In the genomic region with DNA sequence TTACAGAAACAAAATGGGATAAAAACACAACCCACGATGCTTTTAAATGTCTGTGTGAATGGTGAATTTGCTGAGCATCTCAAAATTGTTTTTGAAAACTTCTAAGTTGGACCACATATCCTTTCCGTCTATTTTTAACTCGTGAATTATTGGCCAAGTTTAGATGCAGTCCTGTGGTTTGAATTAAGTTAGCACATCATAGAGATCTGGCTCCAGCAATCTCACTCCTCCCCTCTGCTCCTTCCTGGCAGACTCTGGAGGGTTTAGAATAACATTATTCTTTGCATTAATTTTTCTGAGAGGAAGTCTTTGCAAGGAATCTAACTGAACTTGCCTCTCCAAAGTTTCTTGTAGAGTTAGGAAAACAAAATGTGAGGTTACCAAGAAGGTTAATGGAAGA, we compare ENCODE assay signal across 27 cellular contexts. TPM values are rescaled to one million over a fixed set of nuclear protein-coding genes. Genes with fewer than 3 reads are reported as not detected.
DNase-seq lines count a peak whose midpoint lies in the region; ATAC-seq and TF ChIP-seq lines count a peak whose summit lies in the region.
"Had no signal": no experiment of that assay in that cellular context is flagged by ENCODE, and none has a peak within 500 bp of the region (broad histone marks: within the 10 kb centered on the region; RNA-seq: fewer than 3 reads in every experiment).

No MANE protein-coding gene starts in this region.

- TF ChIP-seq EP300 in upper lobe of left lung (IDR thresholded peaks at IDR 0.05), result no peak

- WGBS in upper lobe of left lung, 2 donors, result 45 to 51% methylated on average over 3 of the region's 3 CpGs

- H3K36me3 ChIP-seq in upper lobe of left lung, result no peaks in the 10 kb centered on the region
- H3K36me3 ChIP-seq: esophagus squamous epithelium, heart right ventricle, left lung, suprapubic skin had no signal

- H3K9me3 ChIP-seq in upper lobe of left lung, result peaks cover 0 to 3% (median 0%) of the 10 kb centered on the region in 4 donors
- H3K9me3 ChIP-seq: suprapubic skin had no signal

- no peak for ATAC-seq in upper lobe of left lung (ENCODE audit: low FRiP score in 2 of 2)
- ATAC-seq: activated CD4-positive, alpha-beta T cell treated with anti-CD3 and anti-CD28 coated beads for 36 hours; activated T-cell treated with anti-CD3 and anti-CD28 coated beads, Interleukin-2, amount 50 U/mL, for 72 hours; left lung; PC-3; sciatic nerve had no signal

- H3K4me3 ChIP-seq in fibroblast of villous mesenchyme (ENCODE audit: low read depth, low read length) (no peak overlapping the region), upper lobe of left lung (no peak overlapping the region)
- H3K4me3 ChIP-seq: esophagus squamous epithelium, heart right ventricle, left lung, suprapubic skin had no signal

- DNase-seq in GM03348 (ENCODE audit: low spot score) (peak; percentile 70), brain pericyte (ENCODE audit: low read depth, low spot score) (peak; percentile 63), fibroblast of villous mesenchyme (ENCODE audit: low read depth) (peak; percentile 6), NOMO-1 treated with DMSO at 0.1 percent for 48 hours (lab: John Stamatoyannopoulos, UW; ENCODE audit: unreplicated experiment) (no peak), upper lobe of left lung (no peak), SKM-1 treated with dmso at 0.1 percent for 144 hours (lab: John Stamatoyannopoulos, UW; ENCODE audit: unreplicated experiment) (no peak)
- no peak for DNase-seq in stimulated activated CD4-positive, alpha-beta T cell treated with anti-CD3 and anti-CD28 coated beads, Interleukin-12 subunit alpha, Interleukin-12 subunit beta, amount 100 ng/mL, for 4 hours
- DNase-seq: activated CD4-positive, alpha-beta T cell treated with anti-CD3 and anti-CD28 coated beads for 36 hours; activated naive CD4-positive, alpha-beta T cell treated with anti-CD3 and anti-CD28 coated beads, Interleukin-2, amount 10 ng/mL, durations not matched to agents 7 days and 5 days; activated T-cell treated with anti-CD3 and anti-CD28 coated beads, Interleukin-2, amount 50 U/mL, for 72 hours; anterior cingulate cortex; Caco-2; DND-41; esophagus squamous epithelium; heart right ventricle; HFFc6; left lung; NCI-H1092 treated with DMSO at 0.1 percent for 48 hours; NCI-H1930; PC-3; posterior cingulate gyrus; SHP77; T-helper 1 cell had no signal

- H3K4me1 ChIP-seq in upper lobe of left lung, result peaks cover 0 to 7% (median 3%) of the 10 kb centered on the region in 4 donors
- H3K4me1 ChIP-seq: Caco-2, left lung had no signal

- H3K27me3 ChIP-seq in upper lobe of left lung, result no peaks in the 10 kb centered on the region
- H3K27me3 ChIP-seq: heart right ventricle, left lung, suprapubic skin had no signal

- TF ChIP-seq CTCF in fibroblast of villous mesenchyme (IDR thresholded peaks at IDR 0.05; ENCODE audit: insufficient read depth, low read depth, low read length) (no peak), upper lobe of left lung (IDR thresholded peaks at IDR 0.05) (no peak)

- no peak overlapping the region for H3K27ac ChIP-seq in upper lobe of left lung
- H3K27ac ChIP-seq: esophagus squamous epithelium, KMS-11, suprapubic skin had no signal

- TF ChIP-seq POLR2A in upper lobe of left lung (IDR thresholded peaks at IDR 0.05), result no peak

RNA-seq across cellular contexts. Expression of gene ANKRD55, which starts 14.5 kb away (rescaled TPM):
- total RNA-seq in fibroblast of villous mesenchyme, result under 0.01 and 0.32 TPM in 2 replicates
- total RNA-seq in upper lobe of left lung, result 1 to 10 TPM in 1 of 6 donors, under 1 TPM in 4, not detected in 1; 0.23 to 1.7 (median 0.98) TPM
- total RNA-seq: B cell, HFFc6, PC-3, sciatic nerve had no signal

Comparison
In these comparisons a context has a peak if more than half of its experiments do, and no peak if none do; other contexts are left out.
1. DNase-seq: peak in GM03348 (single experiment), brain pericyte (single experiment) and fibroblast of villous mesenchyme (single experiment); none in stimulated activated CD4-positive, alpha-beta T cell treated with anti-CD3 and anti-CD28 coated beads, Interleukin-12 subunit alpha, Interleukin-12 subunit beta, amount 100 ng/mL, for 4 hours (single experiment), NOMO-1 treated with DMSO at 0.1 percent for 48 hours (single experiment), upper lobe of left lung (0 of 2) and SKM-1 treated with dmso at 0.1 percent for 144 hours (single experiment).